ENCODE assay signal across 25 cellular contexts in the genomic region with DNA sequence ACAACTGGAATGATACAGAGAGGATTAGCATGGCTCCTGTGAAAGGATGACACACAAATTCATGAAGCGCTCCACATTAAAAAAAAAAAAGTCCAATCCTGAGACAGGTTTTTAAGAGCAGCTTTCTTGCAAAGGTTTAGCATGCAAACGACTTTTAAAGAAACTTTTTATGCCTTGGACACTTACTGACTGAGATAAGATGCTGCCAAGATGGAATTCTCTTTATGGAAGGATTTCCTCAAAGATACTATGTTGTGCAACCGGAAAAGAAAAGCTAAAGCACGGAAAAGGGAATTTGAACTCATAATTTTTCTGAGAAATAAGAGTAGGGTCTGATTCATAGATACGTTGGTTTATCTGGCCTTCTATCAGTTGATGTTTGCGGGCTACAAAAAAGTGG. TPM values are rescaled to one million over a fixed set of nuclear protein-coding genes. Genes with fewer than 3 reads are reported as not detected.
"Had no signal": no experiment of that assay in that cellular context is flagged by ENCODE, and none has a peak within 500 bp of the region (broad histone marks: within the 10 kb centered on the region; RNA-seq: fewer than 3 reads in every experiment).

No MANE protein-coding gene starts in this region.

- H3K9ac ChIP-seq: parathyroid adenoma had no signal

- DNase-seq: kidney; left colon; left lung; lower lobe of right lung; mammary epithelial cell; mesenchymal stem cell; occipital lobe; psoas muscle; right lobe of liver; stimulated activated CD4-positive, alpha-beta T cell treated with anti-CD3 and anti-CD28 coated beads, Interleukin-1b, Interleukin-23, amount 100 ng/mL, for 48 hours; stimulated activated CD4-positive, alpha-beta T cell treated with anti-CD3 and anti-CD28 coated beads, Interleukin-2, amount 100 ng/mL, for 48 hours; stimulated activated CD4-positive, alpha-beta T cell treated with anti-CD3 and anti-CD28 coated beads, Interleukin-4, amount 100 ng/mL, for 4 hours; stimulated activated CD8-positive, alpha-beta memory T cell treated with anti-CD3 and anti-CD28 coated beads, Interleukin-4, amount 100 ng/mL, for 48 hours; stimulated activated naive CD4-positive, alpha-beta T cell treated with Interleukin-2 at 50 U/mL for 16 hours; stimulated activated naive CD8-positive, alpha-beta T cell treated with anti-CD3 and anti-CD28 coated beads, Interleukin-15, amount 100 ng/mL, for 72 hours; substantia nigra; uterus had no signal

- H3K4me3 ChIP-seq: left lung, lower lobe of right lung, psoas muscle, right lobe of liver, smooth muscle cell, tibial nerve, uterus had no signal

- H3K27me3 ChIP-seq: left lung, neutrophil, right lobe of liver, tibial nerve, uterus had no signal

- H3K36me3 ChIP-seq: left lung, lower lobe of right lung, neutrophil, right lobe of liver, tibial nerve, uterus had no signal

- H3K9me3 ChIP-seq: left lung, lower lobe of right lung, neutrophil, psoas muscle, right lobe of liver, tibial nerve, uterus had no signal

- H3K4me1 ChIP-seq: left lung, lower lobe of right lung, parathyroid adenoma, psoas muscle, right lobe of liver, tibial nerve, uterus had no signal

- H3K27ac ChIP-seq: left lung, lower lobe of right lung, neutrophil, parathyroid adenoma, psoas muscle, right lobe of liver, tibial nerve, uterus had no signal

- H3K4me2 ChIP-seq: smooth muscle cell had no signal

RNA-seq across cellular contexts. Expression of gene RIPPLY3, which starts 39.1 kb away (rescaled TPM):
- total RNA-seq: naive thymus-derived CD8-positive, alpha-beta T cell; occipital lobe; posterior vena cava; psoas muscle; skeletal muscle tissue; smooth muscle cell; tibial nerve had no signal
- polyA plus RNA-seq: immature natural killer cell; naive thymus-derived CD8-positive, alpha-beta T cell; psoas muscle; smooth muscle cell had no signal
